1 cellular context compared by ENCODE assay signal in the genomic region with DNA sequence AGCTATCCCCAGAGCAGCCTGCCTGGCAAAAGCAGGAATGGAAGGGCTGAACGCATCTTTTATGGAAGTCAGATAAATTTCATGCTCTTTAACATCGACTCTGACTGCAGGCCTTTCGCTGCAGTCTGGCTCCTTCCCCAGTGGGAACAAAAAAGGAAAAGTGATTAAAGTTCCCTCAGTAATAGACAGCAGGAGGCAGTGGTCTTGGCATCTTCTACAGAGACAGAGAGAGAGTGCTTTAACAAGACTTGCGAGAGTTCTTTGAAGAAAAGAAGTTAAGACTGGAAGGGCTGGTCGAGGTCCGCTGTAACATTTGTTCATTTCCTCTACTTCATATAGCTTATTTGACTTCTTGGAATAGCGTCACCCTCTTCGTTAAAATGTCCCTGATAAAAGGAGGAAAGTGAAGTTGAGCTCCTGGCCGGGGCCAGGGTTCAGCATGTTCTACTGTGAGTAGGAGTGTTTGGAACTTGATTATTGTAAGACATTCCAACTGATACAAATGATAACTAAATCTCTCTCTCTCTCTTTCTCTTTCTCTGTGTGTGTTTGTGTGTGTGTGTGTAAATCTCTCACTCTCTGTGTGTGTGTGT.
TF ChIP-seq lines count a peak whose summit lies in the region.

No MANE protein-coding gene starts in this region.

TF ChIP-seq in K562, 482 proteins besides CTCF, POLR2A, EP300 and RAD21 (continued from another document):
- TF ChIP-seq, protein P1, sequence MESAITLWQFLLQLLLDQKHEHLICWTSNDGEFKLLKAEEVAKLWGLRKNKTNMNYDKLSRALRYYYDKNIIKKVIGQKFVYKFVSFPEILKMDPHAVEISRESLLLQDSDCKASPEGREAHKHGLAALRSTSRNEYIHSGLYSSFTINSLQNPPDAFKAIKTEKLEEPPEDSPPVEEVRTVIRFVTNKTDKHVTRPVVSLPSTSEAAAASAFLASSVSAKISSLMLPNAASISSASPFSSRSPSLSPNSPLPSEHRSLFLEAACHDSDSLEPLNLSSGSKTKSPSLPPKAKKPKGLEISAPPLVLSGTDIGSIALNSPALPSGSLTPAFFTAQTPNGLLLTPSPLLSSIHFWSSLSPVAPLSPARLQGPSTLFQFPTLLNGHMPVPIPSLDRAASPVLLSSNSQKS (CRISPR knock-in tag; IDR thresholded peaks at IDR 0.05), result no peak
- TF ChIP-seq CCAR2 (IDR thresholded peaks at IDR 0.05; ENCODE audit: low read depth, low read length), result no peak
